ENCODE assay signal across 37 cellular contexts in the genomic region with DNA sequence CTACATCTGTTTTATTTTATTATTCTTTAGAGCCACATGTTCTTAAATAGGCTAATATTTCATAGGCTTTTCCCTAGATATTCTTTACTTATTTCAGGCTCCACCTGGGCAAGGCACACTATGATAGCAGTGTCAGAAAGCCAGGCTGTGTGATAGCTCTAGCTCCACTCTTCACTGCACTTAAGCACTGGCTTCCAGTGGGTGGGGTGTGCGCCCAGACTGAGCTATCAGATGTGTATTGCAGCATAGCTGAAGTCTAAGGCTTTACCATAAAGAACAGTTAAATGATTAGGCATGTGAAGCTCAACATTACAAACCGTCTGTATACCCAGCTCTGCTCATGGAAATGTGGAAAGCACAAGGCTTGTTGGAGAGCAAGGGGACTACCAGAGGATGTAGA.
"Had no signal": no experiment of that assay in that cellular context is flagged by ENCODE, and none has a peak within 500 bp of the region (broad histone marks: within the 10 kb centered on the region; RNA-seq: fewer than 3 reads in every experiment).

No MANE protein-coding gene starts in this region.

- DNase-seq: activated CD4-positive, alpha-beta memory T cell treated with anti-CD3 and anti-CD28 coated beads for 36 hours; activated CD4-positive, alpha-beta T cell treated with anti-CD3 and anti-CD28 coated beads for 36 hours; activated CD4-positive, alpha-beta T cell treated with anti-CD3 and anti-CD28 coated beads, Interleukin-2, amount 10 ng/mL, durations not matched to agents 24 days and 14 days; activated CD4-positive, CD25-positive, alpha-beta regulatory T cell; activated CD4-positive, CD25-positive, alpha-beta regulatory T cell treated with anti-CD3 and anti-CD28 coated beads, Interleukin-2, amount 50 U/mL, for 72 hours; activated CD8-positive, alpha-beta memory T cell treated with anti-CD3 and anti-CD28 coated beads, Interleukin-2, amount 10 ng/mL, durations not matched to agents 7 days and 5 days; activated CD8-positive, alpha-beta memory T cell treated with anti-CD3 and anti-CD28 coated beads, Interleukin-2, amount 50 U/mL, for 4 hours; activated CD8-positive, alpha-beta T cell treated with anti-CD3 and anti-CD28 coated beads, Interleukin-2, amount 10 ng/mL, durations not matched to agents 7 days and 5 days; activated effector memory CD4-positive, alpha-beta T cell treated with anti-CD3 and anti-CD28 coated beads, Interleukin-2, amount 50 U/mL, for 16 hours; activated naive CD4-positive, alpha-beta T cell treated with anti-CD3 and anti-CD28 coated beads for 36 hours; activated naive CD8-positive, alpha-beta T cell treated with anti-CD3 and anti-CD28 coated beads for 36 hours; activated naive CD8-positive, alpha-beta T cell treated with anti-CD3 and anti-CD28 coated beads, Interleukin-2, amount 50 U/mL, for 24 hours; activated T-cell treated with anti-CD3 and anti-CD28 coated beads, Interleukin-2, amount 50 U/mL, for 1 hour; activated T-cell treated with anti-CD3 and anti-CD28 coated beads, Interleukin-2, amount 50 U/mL, for 48 hours; adrenal gland; amygdala; dorsolateral prefrontal cortex; effector memory CD4-positive, alpha-beta T cell; erythroblast; foreskin keratinocyte; gastrocnemius medialis; glutamatergic neuron; heart left ventricle; T-helper 17 cell; T1000; WERI-Rb-1 had no signal

- H3K4me3 Mint-ChIP-seq: activated CD4-positive, alpha-beta memory T cell treated with anti-CD3 and anti-CD28 coated beads for 36 hours; activated CD4-positive, alpha-beta T cell treated with anti-CD3 and anti-CD28 coated beads for 36 hours; activated CD4-positive, alpha-beta T cell treated with anti-CD3 and anti-CD28 coated beads, Interleukin-2, amount 10 ng/mL, durations not matched to agents 24 days and 14 days; activated CD8-positive, alpha-beta memory T cell treated with anti-CD3 and anti-CD28 coated beads, Interleukin-2, amount 10 ng/mL, durations not matched to agents 7 days and 5 days; activated CD8-positive, alpha-beta T cell treated with anti-CD3 and anti-CD28 coated beads, Interleukin-2, amount 10 ng/mL, durations not matched to agents 7 days and 5 days; activated naive CD4-positive, alpha-beta T cell treated with anti-CD3 and anti-CD28 coated beads for 36 hours; activated naive CD4-positive, alpha-beta T cell treated with anti-CD3 and anti-CD28 coated beads, Interleukin-2, amount 50 U/mL, for 24 hours; activated naive CD8-positive, alpha-beta T cell treated with anti-CD3 and anti-CD28 coated beads for 36 hours; activated naive CD8-positive, alpha-beta T cell treated with anti-CD3 and anti-CD28 coated beads, Interleukin-2, amount 50 U/mL, for 24 hours; activated T-helper 1 cell treated with anti-CD3 and anti-CD28 coated beads, Interleukin-12 subunit alpha, Interleukin-12 subunit beta, Interleukin-2, Interleukin-4 antibody, amounts not matched to agents 30 ng/mL and 10 ng/mL and 1 ng/mL, durations not matched to agents 14 hours and 24 hours and 36 hours; brain; central memory CD8-positive, alpha-beta T cell; dendritic cell treated with granulocyte-macrophage colony-stimulating factor and Interleukin-4, amounts not matched to agents 40 ng/mL and 50 ng/mL, for 4 days; T-helper 17 cell; T-helper 2 cell treated with Interferon-gamma antibody and Interleukin-4, amounts not matched to agents 5 μg/mL and 100 μg/mL, for 36 hours had no signal

- H3K27ac Mint-ChIP-seq: activated CD4-positive, alpha-beta memory T cell treated with anti-CD3 and anti-CD28 coated beads for 36 hours; activated CD4-positive, alpha-beta T cell treated with anti-CD3 and anti-CD28 coated beads for 36 hours; activated CD4-positive, alpha-beta T cell treated with anti-CD3 and anti-CD28 coated beads, Interleukin-2, amount 10 ng/mL, durations not matched to agents 24 days and 14 days; activated CD8-positive, alpha-beta memory T cell treated with anti-CD3 and anti-CD28 coated beads, Interleukin-2, amount 10 ng/mL, durations not matched to agents 7 days and 5 days; activated CD8-positive, alpha-beta T cell treated with anti-CD3 and anti-CD28 coated beads, Interleukin-2, amount 10 ng/mL, durations not matched to agents 7 days and 5 days; activated naive CD4-positive, alpha-beta T cell treated with anti-CD3 and anti-CD28 coated beads for 36 hours; activated naive CD4-positive, alpha-beta T cell treated with anti-CD3 and anti-CD28 coated beads, Interleukin-2, amount 50 U/mL, for 24 hours; activated naive CD8-positive, alpha-beta T cell treated with anti-CD3 and anti-CD28 coated beads for 36 hours; activated naive CD8-positive, alpha-beta T cell treated with anti-CD3 and anti-CD28 coated beads, Interleukin-2, amount 50 U/mL, for 24 hours; activated T-helper 1 cell treated with anti-CD3 and anti-CD28 coated beads, Interleukin-12 subunit alpha, Interleukin-12 subunit beta, Interleukin-2, Interleukin-4 antibody, amounts not matched to agents 30 ng/mL and 10 ng/mL and 1 ng/mL, durations not matched to agents 14 hours and 24 hours and 36 hours; activated T-helper 2 cell treated with anti-CD3 and anti-CD28 coated beads, Interferon-gamma antibody, Interleukin-2, Interleukin-4, amounts not matched to agents 10 μg/mL and 5 μg/mL and 100 μg/mL, durations not matched to agents 14 hours and 24 hours and 36 hours; brain; dendritic cell treated with granulocyte-macrophage colony-stimulating factor and Interleukin-4, amounts not matched to agents 40 ng/mL and 50 ng/mL, for 4 days; T-helper 17 cell; T-helper 2 cell treated with Interferon-gamma antibody and Interleukin-4, amounts not matched to agents 5 μg/mL and 100 μg/mL, for 36 hours had no signal

- H3K9me3 ChIP-seq: adrenal gland, ascending aorta, breast epithelium, esophagus muscularis mucosa, gastrocnemius medialis, heart left ventricle had no signal

- ATAC-seq: activated CD4-positive, alpha-beta T cell treated with anti-CD3 and anti-CD28 coated beads for 36 hours; activated CD8-positive, alpha-beta memory T cell treated with anti-CD3 and anti-CD28 coated beads, Interleukin-2, amount 10 ng/mL, durations not matched to agents 7 days and 5 days; activated CD8-positive, alpha-beta T cell treated with anti-CD3 and anti-CD28 coated beads, Interleukin-2, amount 10 ng/mL, durations not matched to agents 7 days and 5 days; activated naive CD8-positive, alpha-beta T cell treated with anti-CD3 and anti-CD28 coated beads, Interleukin-2, amount 50 U/mL, for 24 hours; foreskin keratinocyte; gastrocnemius medialis; T-helper 17 cell had no signal

- H3K9me3 Mint-ChIP-seq: activated CD4-positive, alpha-beta memory T cell treated with anti-CD3 and anti-CD28 coated beads for 36 hours; activated naive CD4-positive, alpha-beta T cell treated with anti-CD3 and anti-CD28 coated beads for 36 hours; activated naive CD4-positive, alpha-beta T cell treated with anti-CD3 and anti-CD28 coated beads, Interleukin-2, amount 50 U/mL, for 24 hours; activated naive CD8-positive, alpha-beta T cell treated with anti-CD3 and anti-CD28 coated beads for 36 hours; activated naive CD8-positive, alpha-beta T cell treated with anti-CD3 and anti-CD28 coated beads, Interleukin-2, amount 50 U/mL, for 24 hours; activated T-helper 1 cell treated with anti-CD3 and anti-CD28 coated beads, Interleukin-12 subunit alpha, Interleukin-12 subunit beta, Interleukin-2, Interleukin-4 antibody, amounts not matched to agents 30 ng/mL and 10 ng/mL and 1 ng/mL, durations not matched to agents 14 hours and 24 hours and 36 hours; activated T-helper 2 cell treated with anti-CD3 and anti-CD28 coated beads, Interferon-gamma antibody, Interleukin-2, Interleukin-4, amounts not matched to agents 10 μg/mL and 5 μg/mL and 100 μg/mL, durations not matched to agents 14 hours and 24 hours and 36 hours; brain; central memory CD8-positive, alpha-beta T cell; dendritic cell treated with granulocyte-macrophage colony-stimulating factor and Interleukin-4, amounts not matched to agents 40 ng/mL and 50 ng/mL, for 4 days; T-helper 2 cell treated with Interferon-gamma antibody and Interleukin-4, amounts not matched to agents 5 μg/mL and 100 μg/mL, for 36 hours had no signal

- H3K4me3 ChIP-seq: adrenal gland, ascending aorta, breast epithelium, coronary artery, dorsolateral prefrontal cortex, esophagus muscularis mucosa, gastrocnemius medialis, heart left ventricle had no signal

- H3K27ac ChIP-seq: adrenal gland, ascending aorta, breast epithelium, coronary artery, esophagus muscularis mucosa, foreskin keratinocyte, gastrocnemius medialis, heart left ventricle, WERI-Rb-1 had no signal

- H3K27me3 ChIP-seq: adrenal gland, ascending aorta, breast epithelium, dorsolateral prefrontal cortex, esophagus muscularis mucosa, foreskin keratinocyte, gastrocnemius medialis, heart left ventricle had no signal

- H3K4me1 Mint-ChIP-seq: activated CD4-positive, alpha-beta T cell treated with anti-CD3 and anti-CD28 coated beads for 36 hours; activated CD4-positive, alpha-beta T cell treated with anti-CD3 and anti-CD28 coated beads, Interleukin-2, amount 10 ng/mL, durations not matched to agents 24 days and 14 days; activated CD8-positive, alpha-beta memory T cell treated with anti-CD3 and anti-CD28 coated beads, Interleukin-2, amount 10 ng/mL, durations not matched to agents 7 days and 5 days; activated naive CD4-positive, alpha-beta T cell treated with anti-CD3 and anti-CD28 coated beads, Interleukin-2, amount 50 U/mL, for 24 hours; activated naive CD8-positive, alpha-beta T cell treated with anti-CD3 and anti-CD28 coated beads for 36 hours; activated naive CD8-positive, alpha-beta T cell treated with anti-CD3 and anti-CD28 coated beads, Interleukin-2, amount 50 U/mL, for 24 hours; brain; central memory CD8-positive, alpha-beta T cell; T-helper 17 cell had no signal

- H3K36me3 Mint-ChIP-seq: activated CD4-positive, alpha-beta memory T cell treated with anti-CD3 and anti-CD28 coated beads for 36 hours; activated CD8-positive, alpha-beta memory T cell treated with anti-CD3 and anti-CD28 coated beads, Interleukin-2, amount 10 ng/mL, durations not matched to agents 7 days and 5 days; activated naive CD4-positive, alpha-beta T cell treated with anti-CD3 and anti-CD28 coated beads, Interleukin-2, amount 50 U/mL, for 24 hours; activated naive CD8-positive, alpha-beta T cell treated with anti-CD3 and anti-CD28 coated beads for 36 hours; brain had no signal

- H3K4me1 ChIP-seq: adrenal gland, ascending aorta, breast epithelium, esophagus muscularis mucosa, foreskin keratinocyte, gastrocnemius medialis had no signal

- H3K27me3 Mint-ChIP-seq: activated naive CD4-positive, alpha-beta T cell treated with anti-CD3 and anti-CD28 coated beads, Interleukin-2, amount 50 U/mL, for 24 hours; activated naive CD8-positive, alpha-beta T cell treated with anti-CD3 and anti-CD28 coated beads for 36 hours; activated naive CD8-positive, alpha-beta T cell treated with anti-CD3 and anti-CD28 coated beads, Interleukin-2, amount 50 U/mL, for 24 hours had no signal

- H3K36me3 ChIP-seq: adrenal gland, ascending aorta, breast epithelium, esophagus muscularis mucosa, gastrocnemius medialis, heart left ventricle, WERI-Rb-1 had no signal
